Comparison of ENCODE assay signal across 8 cellular contexts in genomic region chr2:33395660-33396249, GRCh38.
DNase-seq lines count a peak whose midpoint lies in the region; ATAC-seq, FAIRE-seq and TF ChIP-seq lines count a peak whose summit lies in the region.

No MANE protein-coding gene starts in this region.

- no peaks in the 10 kb centered on the region for H3K79me2 ChIP-seq in keratinocyte (ENCODE audit: control insufficient read depth, insufficient read depth, low read length)

- H3K36me3 ChIP-seq in keratinocyte (ENCODE audit: control insufficient read depth in 2 of 2, extremely low read depth in 1 of 2, insufficient read depth in 2 of 2, low read length in 2 of 2) (no peaks in the 10 kb centered on the region), suprapubic skin (no peaks in the 10 kb centered on the region)

- no peaks in the 10 kb centered on the region for H3K9me3 Mint-ChIP-seq in CD14-positive monocyte

- no peak overlapping the region for H3K27ac Mint-ChIP-seq in CD14-positive monocyte

- POLR2A ChIA-PET in RWPE1 (lab: Yijun Ruan, JAX; ENCODE audit: low non-redundant PET) = no interaction called here

- CTCF ChIA-PET in RWPE1 (lab: Yijun Ruan, JAX) = interaction anchor here (0.6 to 1.1 kb wide), 10 partner anchors 11 to 1122 kb away, joined by 3 to 10 read pairs (median 4); no protein-coding TSS in a partner anchor

- H3K9me3 ChIP-seq in keratinocyte (ENCODE audit: control insufficient read depth, low read depth, low read length) = no peaks in the 10 kb centered on the region
- H3K9me3 ChIP-seq in suprapubic skin = no peaks in the 10 kb centered on the region

- H3K27ac ChIP-seq in RWPE1 (no peak overlapping the region), angular gyrus (ENCODE audit: low read depth, low read length) (peak overlapping the region; percentile 24), keratinocyte (ENCODE audit: control insufficient read depth, insufficient read depth, low read length) (no peak overlapping the region), suprapubic skin (no peak overlapping the region)

- no peak overlapping the region for H3K4me3 ChIP-seq in keratinocyte (ENCODE audit: control insufficient read depth in 2 of 3, extremely low read depth in 1 of 3, insufficient read depth in 2 of 3, low read depth in 1 of 3, low read length in 3 of 3)
- H3K4me3 ChIP-seq in suprapubic skin = no peak overlapping the region

- FAIRE-seq in keratinocyte (lab: Jason Lieb, UNC) = no peak

- H4K20me1 ChIP-seq in keratinocyte (ENCODE audit: control insufficient read depth, extremely low read depth, insufficient read depth, low read length) = no peaks in the 10 kb centered on the region

- peak; percentile 54 for ATAC-seq in GM21515 (IDR thresholded peaks at IDR 0.05; ENCODE audit: unreplicated experiment)
- ATAC-seq in HG03175 (IDR thresholded peaks at IDR 0.05; ENCODE audit: unreplicated experiment) = no peak

- no peak for TF ChIP-seq EP300 in suprapubic skin (IDR thresholded peaks at IDR 0.05)

- H3K9me1 ChIP-seq in keratinocyte (ENCODE audit: control insufficient read depth, extremely low read depth, insufficient read depth, low read length) = no peaks in the 10 kb centered on the region

- no peaks in the 10 kb centered on the region for H3K4me1 Mint-ChIP-seq in CD14-positive monocyte

- H3K4me1 ChIP-seq in keratinocyte (ENCODE audit: control insufficient read depth, extremely low read depth, insufficient read depth, low read length) (no peaks in the 10 kb centered on the region), suprapubic skin (no peaks in the 10 kb centered on the region)

- H3K27me3 Mint-ChIP-seq in CD14-positive monocyte (ENCODE audit: low read depth in 3 of 3) = peaks cover 0 to 4% (median 0%) of the 10 kb centered on the region in 3 donors

- dilution Hi-C loops in keratinocyte (cut with MboI; ENCODE audit: extremely low pct_ligation_motif_present, low sequenced_read_pairs) = no loop called here

- no peak overlapping the region for H2AFZ ChIP-seq in keratinocyte (ENCODE audit: control insufficient read depth, low read length)

- H3K27me3 ChIP-seq in keratinocyte (ENCODE audit: control insufficient read depth, extremely low read depth, insufficient read depth, low read length) = no peaks in the 10 kb centered on the region
- H3K27me3 ChIP-seq in suprapubic skin = no peaks in the 10 kb centered on the region

- TF ChIP-seq POLR2A in suprapubic skin (IDR thresholded peaks at IDR 0.05) = no peak

- H3K4me2 ChIP-seq in keratinocyte (ENCODE audit: control insufficient read depth, extremely low read depth, insufficient read depth, low read depth, low read length) = no peak overlapping the region

- no peak for DNase-seq in CD14-positive monocyte (ENCODE audit: low spot score)
- DNase-seq in RWPE1 (ENCODE audit: low spot score) = no peak
- no peak for DNase-seq in keratinocyte (ENCODE audit: low read depth, low spot score)
- peak; percentile 23 for DNase-seq in stimulated activated CD8-positive, alpha-beta memory T cell treated with anti-CD3 and anti-CD28 coated beads, Interleukin-4, amount 100 ng/mL, for 24 hours (ENCODE audit: low read depth)
- DNase-seq in suprapubic skin (ENCODE audit: low spot score in 2 of 2) = no peak

- H3K4me3 Mint-ChIP-seq in CD14-positive monocyte = no peak overlapping the region

- intact Hi-C loops in CD14-positive monocyte (cut with micrococcal nuclease) = no loop called here

- H3K9ac ChIP-seq in keratinocyte (ENCODE audit: control insufficient read depth, extremely low read depth, insufficient read depth, low read length) = no peak overlapping the region

- TF ChIP-seq CTCF in CD14-positive monocyte (IDR thresholded peaks at IDR 0.05) (peak; percentile 82), RWPE1 (conservative IDR thresholded peaks at IDR 0.05; ENCODE audit: low read depth) (peak; percentile 62), keratinocyte (optimal IDR thresholded peaks at IDR 0.05 in 1 of 3, IDR thresholded peaks at IDR 0.05 in 1 of 3, conservative IDR thresholded peaks at IDR 0.05 in 1 of 3; ENCODE audit: extremely low read depth in 1 of 3, insufficient read depth in 2 of 3, low read length in 3 of 3) (peak; percentile 50 to 60 (median 59)), suprapubic skin (IDR thresholded peaks at IDR 0.05) (peak in 1 of 2 donors; percentile 43)

- no peaks in the 10 kb centered on the region for H3K36me3 Mint-ChIP-seq in CD14-positive monocyte
